In genomic region chr19:27748551-27749152, GRCh38 we compare ENCODE assay signal across 2 cellular contexts.
TF ChIP-seq lines count a peak whose summit lies in the region.

No MANE protein-coding gene starts in this region.

TF ChIP-seq in A549, 52 proteins besides CTCF, POLR2A, EP300 and RAD21 (continued from another document):
- no peak for TF ChIP-seq ZSCAN20 (CRISPR knock-in tag; IDR thresholded peaks at IDR 0.05)
- no peak for TF ChIP-seq PBX3 (IDR thresholded peaks at IDR 0.05)
TF ChIP-seq in A549: peak in this region for 0.

TF ChIP-seq in HEK293, 187 proteins besides CTCF, POLR2A, EP300 and RAD21 (continued from another document):
- TF ChIP-seq PRDM6 (tag by site-specific recombination; IDR thresholded peaks at IDR 0.05) = 0 out of 2 replicates have a peak, but pooled peaks have one; percentile 7
- no peak for TF ChIP-seq ZNF791 (tag by site-specific recombination; IDR thresholded peaks at IDR 0.05)
